Comparison of ENCODE assay signal across 1 cellular context in the genomic region with DNA sequence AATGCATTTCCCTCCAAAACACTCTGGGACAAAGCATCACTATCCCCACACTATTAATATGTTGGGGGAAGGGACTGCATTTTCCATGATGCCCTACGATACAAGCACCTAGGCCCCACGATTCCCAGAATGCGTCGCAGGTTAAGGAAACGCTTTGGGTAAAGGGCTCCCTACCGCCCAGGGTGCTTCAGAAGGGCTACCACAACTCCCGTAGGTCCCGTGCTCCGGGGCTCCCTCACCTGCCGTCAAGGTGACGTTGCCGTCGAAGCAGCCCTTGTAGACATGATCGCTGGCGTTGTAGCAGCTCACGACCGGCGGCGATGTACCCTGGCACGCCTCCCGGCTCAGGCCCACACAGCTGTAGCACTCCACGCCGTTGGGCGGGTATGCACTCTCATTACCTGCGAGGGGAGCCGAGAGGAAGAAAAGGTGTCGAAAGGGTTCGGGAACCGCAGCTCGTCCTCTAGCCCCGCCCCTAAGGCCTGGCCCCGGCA.
TF ChIP-seq lines count a peak whose summit lies in the region.

No MANE protein-coding gene starts in this region.

TF ChIP-seq in IMR-90, 13 proteins besides CTCF, POLR2A, EP300 and RAD21:
- TF ChIP-seq MAZ (IDR thresholded peaks at IDR 0.05; ENCODE audit: borderline replicate concordance, low read depth, low read length) (no peak), MXI1 (IDR thresholded peaks at IDR 0.05; ENCODE audit: borderline replicate concordance, low read depth, low read length) (no peak), CHD1 (IDR thresholded peaks at IDR 0.05; ENCODE audit: low read depth, low read length) (no peak)
- TF ChIP-seq, protein P1, sequence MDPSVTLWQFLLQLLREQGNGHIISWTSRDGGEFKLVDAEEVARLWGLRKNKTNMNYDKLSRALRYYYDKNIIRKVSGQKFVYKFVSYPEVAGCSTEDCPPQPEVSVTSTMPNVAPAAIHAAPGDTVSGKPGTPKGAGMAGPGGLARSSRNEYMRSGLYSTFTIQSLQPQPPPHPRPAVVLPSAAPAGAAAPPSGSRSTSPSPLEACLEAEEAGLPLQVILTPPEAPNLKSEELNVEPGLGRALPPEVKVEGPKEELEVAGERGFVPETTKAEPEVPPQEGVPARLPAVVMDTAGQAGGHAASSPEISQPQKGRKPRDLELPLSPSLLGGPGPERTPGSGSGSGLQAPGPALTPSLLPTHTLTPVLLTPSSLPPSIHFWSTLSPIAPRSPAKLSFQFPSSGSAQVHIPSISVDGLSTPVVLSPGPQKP (IDR thresholded peaks at IDR 0.05; ENCODE audit: borderline replicate concordance, low read depth, low read length) = no peak
- TF ChIP-seq, protein P2, sequence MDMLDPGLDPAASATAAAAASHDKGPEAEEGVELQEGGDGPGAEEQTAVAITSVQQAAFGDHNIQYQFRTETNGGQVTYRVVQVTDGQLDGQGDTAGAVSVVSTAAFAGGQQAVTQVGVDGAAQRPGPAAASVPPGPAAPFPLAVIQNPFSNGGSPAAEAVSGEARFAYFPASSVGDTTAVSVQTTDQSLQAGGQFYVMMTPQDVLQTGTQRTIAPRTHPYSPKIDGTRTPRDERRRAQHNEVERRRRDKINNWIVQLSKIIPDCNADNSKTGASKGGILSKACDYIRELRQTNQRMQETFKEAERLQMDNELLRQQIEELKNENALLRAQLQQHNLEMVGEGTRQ (IDR thresholded peaks at IDR 0.05; ENCODE audit: low read depth, low read length) = no peak
